ENCODE assay signal across 23 cellular contexts in the genomic region with DNA sequence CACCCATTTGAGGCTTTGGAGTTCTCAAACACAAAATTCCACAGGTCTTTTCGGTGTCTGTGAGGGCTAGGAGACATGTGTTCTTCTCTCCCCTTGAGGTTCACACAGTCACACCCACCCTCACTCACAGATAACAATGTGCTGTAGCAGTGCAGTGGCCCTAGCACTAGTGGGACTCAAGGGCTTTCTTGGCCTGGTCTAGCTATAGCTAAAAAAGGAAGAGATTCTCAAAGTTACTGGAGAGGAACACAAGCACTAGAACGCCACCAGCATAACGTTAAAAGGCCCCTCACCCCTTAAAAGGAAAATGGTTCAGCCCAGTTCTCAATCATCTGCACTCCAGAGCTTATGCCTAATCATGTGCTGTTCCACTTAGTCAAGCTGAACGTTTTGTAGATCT. TPM values are rescaled to one million over a fixed set of nuclear protein-coding genes. Genes with fewer than 3 reads are reported as not detected.
A peak's percentile ranks its signal among the peaks of the same experiment; 100 is the strongest.
DNase-seq lines count a peak whose midpoint lies in the region; ATAC-seq and TF ChIP-seq lines count a peak whose summit lies in the region.
"Had no signal": no experiment of that assay in that cellular context is flagged by ENCODE, and none has a peak within 500 bp of the region (broad histone marks: within the 10 kb centered on the region; RNA-seq: fewer than 3 reads in every experiment).

No MANE protein-coding gene starts in this region.

- H3K36me3 ChIP-seq in BLaER1 (no peaks in the 10 kb centered on the region), left lung (no peaks in the 10 kb centered on the region), gastrocnemius medialis (no peaks in the 10 kb centered on the region), colonic mucosa (no peaks in the 10 kb centered on the region)

- TF ChIP-seq POLR2A in gastrocnemius medialis (IDR thresholded peaks at IDR 0.05), result no peak

- TF ChIP-seq CTCF in left lung (IDR thresholded peaks at IDR 0.05), result no peak
- TF ChIP-seq CTCF in gastrocnemius medialis (IDR thresholded peaks at IDR 0.05 in 4 of 5, conservative IDR thresholded peaks at IDR 0.05 in 1 of 5), result no peak
- TF ChIP-seq CTCF in colonic mucosa (IDR thresholded peaks at IDR 0.05), result no peak

- H3K27me3 ChIP-seq in BLaER1, result no peaks in the 10 kb centered on the region
- H3K27me3 ChIP-seq in left lung, result no peaks in the 10 kb centered on the region
- no peaks in the 10 kb centered on the region for H3K27me3 ChIP-seq in gastrocnemius medialis
- no peaks in the 10 kb centered on the region for H3K27me3 ChIP-seq in colonic mucosa

- DNase-seq in NAMALWA (ENCODE audit: low spot score) (peak; percentile 88), left lung (no peak), gastrocnemius medialis (no peak), colonic mucosa (no peak)
- DNase-seq in stimulated activated CD4-positive, alpha-beta T cell treated with anti-CD3 and anti-CD28 coated beads, Interleukin-15, amount 100 ng/mL, for 24 hours, result no peak
- no peak for DNase-seq in stimulated activated naive CD4-positive, alpha-beta T cell treated with Interleukin-2 at 50 U/mL for 16 hours (lab: John Stamatoyannopoulos, UW)
- DNase-seq: activated CD4-positive, alpha-beta T cell treated with anti-CD3 and anti-CD28 coated beads for 4 hours; activated CD8-positive, alpha-beta memory T cell treated with anti-CD3 and anti-CD28 coated beads, Interleukin-2, amount 10 ng/mL, durations not matched to agents 7 days and 5 days; dermis blood vessel endothelial cell; HFFc6; hippocampal formation; islet precursor cell; KBM-7; natural killer cell; NCI-H1048; NCI-H2081 treated with DMSO at 0.1 percent for 48 hours; NCI-H510A had no signal

- no peaks in the 10 kb centered on the region for H3K9me3 ChIP-seq in BLaER1
- H3K9me3 ChIP-seq in left lung, result no peaks in the 10 kb centered on the region
- H3K9me3 ChIP-seq in gastrocnemius medialis, result no peaks in the 10 kb centered on the region
- H3K9me3 ChIP-seq in colonic mucosa, result no peaks in the 10 kb centered on the region

- intact Hi-C loops in left lung (cut with DNase I) (no loop called here), gastrocnemius medialis (cut with DNase I; ENCODE audit: low total_unique reads) (no loop called here), colonic mucosa (cut with DNase I) (no loop called here)

- no peak overlapping the region for H3K9ac ChIP-seq in BLaER1
- no peak overlapping the region for H3K9ac ChIP-seq in colonic mucosa (ENCODE audit: low read depth in 2 of 2, low read length in 2 of 2)

- in situ Hi-C loops in gastrocnemius medialis (cut with MboI; ENCODE audit: low sequenced_read_pairs in 4 of 4), result no loop called here

- H3K4me1 ChIP-seq in BLaER1 (peaks cover 26% of the 10 kb centered on the region), left lung (no peaks in the 10 kb centered on the region), gastrocnemius medialis (no peaks in the 10 kb centered on the region), colonic mucosa (no peaks in the 10 kb centered on the region)

- H3K4me3 ChIP-seq in BLaER1 (no peak overlapping the region), left lung (no peak overlapping the region), gastrocnemius medialis (no peak overlapping the region), colonic mucosa (no peak overlapping the region)

- ATAC-seq in GM18511 (IDR thresholded peaks at IDR 0.05; ENCODE audit: unreplicated experiment), result peak; percentile 69
- peak; percentile 79 for ATAC-seq in left lung
- ATAC-seq in gastrocnemius medialis, result no peak
- ATAC-seq: activated CD8-positive, alpha-beta memory T cell treated with anti-CD3 and anti-CD28 coated beads, Interleukin-2, amount 10 ng/mL, durations not matched to agents 7 days and 5 days; natural killer cell; Right ventricle myocardium inferior; sciatic nerve had no signal

- H3K27ac ChIP-seq in BLaER1 (no peak overlapping the region), left lung (no peak overlapping the region), gastrocnemius medialis (no peak overlapping the region), colonic mucosa (no peak overlapping the region)

- no peaks in the 10 kb centered on the region for H4K20me1 ChIP-seq in BLaER1

- H3K4me2 ChIP-seq in BLaER1, result peak overlapping the region; percentile 44

RNA-seq across cellular contexts. Expression of a gene that starts 39.5 kb away (rescaled TPM):
- total RNA-seq in left lung, result under 1 TPM in 1 of 2 donors, not detected in 1; 0.05 TPM
- not detected for total RNA-seq in gastrocnemius medialis
- total RNA-seq in colonic mucosa, result not detected
- total RNA-seq: activated CD8-positive, alpha-beta memory T cell treated with anti-CD3 and anti-CD28 coated beads, Interleukin-2, amount 10 ng/mL, durations not matched to agents 7 days and 5 days; dermis blood vessel endothelial cell; endothelial cell of umbilical vein; HFFc6; mesenteric fat pad; natural killer cell; Right ventricle myocardium inferior had no signal

RNA-seq across cellular contexts. Expression of a gene that starts 40.7 kb away (rescaled TPM):
- 10 to 100 TPM; 10.1 to 11.0 TPM for total RNA-seq in left lung
- total RNA-seq in gastrocnemius medialis, result under 1 TPM in 3 of 4 donors, not detected in 1; 0.41 to 0.98 (median 0.52) TPM
- 1 to 10 TPM in 1 of 2 donors, under 1 TPM in 1; 0.77 to 1.6 TPM for total RNA-seq in colonic mucosa
- total RNA-seq: endothelial cell of umbilical vein had no signal

RNA-seq across cellular contexts. Expression of a gene that starts 55.8 kb away (rescaled TPM):
- total RNA-seq in left lung (10 to 100 TPM; 13.5 to 13.6 TPM), gastrocnemius medialis (1 to 10 TPM in 3 of 4 donors, under 1 TPM in 1; 0.51 to 4.4 (median 2.4) TPM), colonic mucosa (10 to 100 TPM; 16.2 to 19.5 TPM)

Comparison
In these comparisons a context has a peak if more than half of its experiments do, and no peak if none do; other contexts are left out.
1. ATAC-seq: peak in GM18511 (single experiment) and left lung (single experiment); none in gastrocnemius medialis (0 of 2).
2. RNA of a gene that starts 40.7 kb away (total RNA-seq): 10.1 to 11.0 TPM in left lung; 0.77 to 1.6 TPM in colonic mucosa and 0.41 to 0.98 TPM in gastrocnemius medialis; every median in the first group is over 4 times any median in the second.